Comparison of ENCODE assay signal across 21 cellular contexts in genomic region chr16:70730016-70730415, GRCh38. TPM values are rescaled to one million over a fixed set of nuclear protein-coding genes. Genes with fewer than 3 reads are reported as not detected.
DNase-seq lines count a peak whose midpoint lies in the region; ATAC-seq and TF ChIP-seq lines count a peak whose summit lies in the region.
"Had no signal": no experiment of that assay in that cellular context is flagged by ENCODE, and none has a peak within 500 bp of the region (broad histone marks: within the 10 kb centered on the region; RNA-seq: fewer than 3 reads in every experiment).

No MANE protein-coding gene starts in this region.

- H3K27ac ChIP-seq in right cardiac atrium (ENCODE audit: low read length) (no peak overlapping the region), mesendoderm (ENCODE audit: low read depth, low read length) (no peak overlapping the region)
- H3K27ac ChIP-seq: adrenal gland, prostate gland, tibial nerve had no signal

- no peaks in the 10 kb centered on the region for H3K79me2 ChIP-seq in mesendoderm (ENCODE audit: control insufficient read depth, insufficient read depth, low read length)

- H3K4me3 ChIP-seq in right cardiac atrium (ENCODE audit: low read length) (no peak overlapping the region), mesendoderm (ENCODE audit: low read length) (no peak overlapping the region)
- H3K4me3 ChIP-seq: adrenal gland, prostate gland, tibial nerve had no signal

- no peaks in the 10 kb centered on the region for H3K9me3 ChIP-seq in right cardiac atrium (ENCODE audit: control insufficient read depth, low read length)
- H3K9me3 ChIP-seq: adrenal gland, prostate gland, tibial nerve had no signal

- H3K27me3 ChIP-seq in right cardiac atrium (ENCODE audit: control insufficient read depth, insufficient read depth) (no peaks in the 10 kb centered on the region), mesendoderm (ENCODE audit: insufficient read depth, low read length, poor library complexity) (no peaks in the 10 kb centered on the region)
- H3K27me3 ChIP-seq: adrenal gland, tibial nerve had no signal

- H3K4me3 Mint-ChIP-seq in WTC11 (no peak overlapping the region), type B pancreatic cell (no peak overlapping the region)
- H3K4me3 Mint-ChIP-seq: CD4-positive, alpha-beta T cell; natural killer cell treated with Interleukin-12 subunit alpha and Interleukin-12 subunit beta and Interleukin-15 and Interleukin-18, amount 100 ng/mL, for 72 hours had no signal

- no peak overlapping the region for H3K18ac ChIP-seq in mesendoderm (ENCODE audit: low read length)

- H3K9ac ChIP-seq in mesendoderm (ENCODE audit: low read length), result no peak overlapping the region

- H3K56ac ChIP-seq in mesendoderm (ENCODE audit: low read length), result peak overlapping the region; percentile 7

- no peak overlapping the region for H2BK120ac ChIP-seq in mesendoderm (ENCODE audit: low read depth, low read length)

- H2AK5ac ChIP-seq in mesendoderm (ENCODE audit: low read length), result no peak overlapping the region

- no peaks in the 10 kb centered on the region for H3K36me3 ChIP-seq in mesendoderm (ENCODE audit: control insufficient read depth, insufficient read depth, low read length)
- H3K36me3 ChIP-seq: prostate gland had no signal

- no peak for TF ChIP-seq CTCF in WTC11 (IDR thresholded peaks at IDR 0.05)
- no peak for TF ChIP-seq CTCF in type B pancreatic cell (conservative IDR thresholded peaks at IDR 0.05)

- no peaks in the 10 kb centered on the region for H3K27me3 Mint-ChIP-seq in WTC11 (ENCODE audit: low read depth)
- H3K27me3 Mint-ChIP-seq in type B pancreatic cell, result no peaks in the 10 kb centered on the region
- H3K27me3 Mint-ChIP-seq: CD4-positive, alpha-beta T cell; natural killer cell treated with Interleukin-12 subunit alpha and Interleukin-12 subunit beta and Interleukin-15 and Interleukin-18, amount 100 ng/mL, for 72 hours had no signal

- no peak overlapping the region for H3K4ac ChIP-seq in mesendoderm (ENCODE audit: low read depth, low read length)

- DNase-seq in right cardiac atrium (peak in 2 of 3 donors; percentile 49 to 73), Right ventricle myocardium inferior (ENCODE audit: missing footprints) (no peak), WTC11 (ENCODE audit: low spot score) (no peak), mesendoderm (no peak), type B pancreatic cell (ENCODE audit: extremely low spot score, unreplicated experiment) (no peak), NCI-H510A treated with DMSO at 0.1 percent for 48 hours (lab: John Stamatoyannopoulos, UW) (no peak), NCI-H2107 treated with DMSO at 0.1 percent for 48 hours (lab: John Stamatoyannopoulos, UW; ENCODE audit: unreplicated experiment) (no peak)
- no peak for DNase-seq in stimulated activated CD4-positive, alpha-beta T cell treated with anti-CD3 and anti-CD28 coated beads, Interleukin-1b, Interleukin-23, amount 100 ng/mL, for 48 hours
- DNase-seq: activated CD8-positive, alpha-beta memory T cell treated with anti-CD3 and anti-CD28 coated beads for 24 hours; adrenal gland; CD4-positive, alpha-beta T cell; DND-41; effector CD8-positive, alpha-beta T cell; IMR-90; NCI-H2029 treated with DMSO at 0.1 percent for 48 hours; NCI-H748 treated with DMSO at 0.1 percent for 48 hours; PC-3; stimulated activated CD4-positive, alpha-beta T cell treated with anti-CD3 and anti-CD28 coated beads, Interleukin-12 subunit alpha, Interleukin-12 subunit beta, amount 100 ng/mL, for 4 hours had no signal

- H3K27ac Mint-ChIP-seq in WTC11, result peak overlapping the region; percentile 7; the same call in 1 of the 2 replicates
- H3K27ac Mint-ChIP-seq in type B pancreatic cell, result peak overlapping the region; percentile 46
- H3K27ac Mint-ChIP-seq: CD4-positive, alpha-beta T cell; natural killer cell treated with Interleukin-12 subunit alpha and Interleukin-12 subunit beta and Interleukin-15 and Interleukin-18, amount 100 ng/mL, for 72 hours had no signal

- no peak overlapping the region for H3K4me2 ChIP-seq in mesendoderm (ENCODE audit: low read length)

- H2BK15ac ChIP-seq in mesendoderm (replicated peaks; ENCODE audit: low read depth), result no peak overlapping the region

- intact Hi-C loops in right cardiac atrium (cut with DNase I) (loop anchor here in 1 of 4 donors (10.0 kb wide), 1 partner anchor 45 kb away; the partner anchor contains the start of gene MTSS2), Right ventricle myocardium inferior (cut with DNase I) (loop anchor here (2.0 kb wide), 1 partner anchor 37 kb away; no protein-coding TSS in a partner anchor)

- no peak overlapping the region for H3K23ac ChIP-seq in mesendoderm (ENCODE audit: low read length)

- WGBS in right cardiac atrium, result 74% methylated on average over 8 of the region's 8 CpGs
- WGBS in mesendoderm (ENCODE audit: extremely low coverage, insufficient coverage, low lambda C conversion rate), result no CpG with 5 or more reads among the region's 8 CpGs

- CTCF ChIA-PET in WTC11 (lab: Charles Lee), result interaction anchor here (1.3 kb wide), 1 partner anchor 8 kb away, joined by 7 read pairs; no protein-coding TSS in a partner anchor

- no peak overlapping the region for H2BK5ac ChIP-seq in mesendoderm (ENCODE audit: low read length)

- H4K8ac ChIP-seq in mesendoderm (ENCODE audit: low read depth, low read length), result no peak overlapping the region

- no peak overlapping the region for H4K5ac ChIP-seq in mesendoderm (ENCODE audit: low read length)

- ATAC-seq in right cardiac atrium (no peak), Right ventricle myocardium inferior (no peak), WTC11 (no peak)
- ATAC-seq: natural killer cell treated with Interleukin-12 subunit alpha and Interleukin-12 subunit beta and Interleukin-15 and Interleukin-18, amount 100 ng/mL, for 72 hours; PC-3 had no signal

- H3K9me3 Mint-ChIP-seq in WTC11 (no peaks in the 10 kb centered on the region), type B pancreatic cell (no peaks in the 10 kb centered on the region)
- H3K9me3 Mint-ChIP-seq: CD4-positive, alpha-beta T cell; natural killer cell treated with Interleukin-12 subunit alpha and Interleukin-12 subunit beta and Interleukin-15 and Interleukin-18, amount 100 ng/mL, for 72 hours had no signal

- H3K4me1 ChIP-seq in right cardiac atrium (ENCODE audit: control insufficient read depth, insufficient read depth, low read length) (peaks cover 4% of the 10 kb centered on the region), mesendoderm (ENCODE audit: control insufficient read depth, low read depth, low read length) (peaks cover 2% of the 10 kb centered on the region)

- H3K4me1 Mint-ChIP-seq in WTC11 (peaks cover 4% of the 10 kb centered on the region), type B pancreatic cell (ENCODE audit: unreplicated experiment) (peaks cover 24% of the 10 kb centered on the region)

- no peaks in the 10 kb centered on the region for H3K79me1 ChIP-seq in mesendoderm (ENCODE audit: low read length)

- peaks cover 4% of the 10 kb centered on the region for H3K36me3 Mint-ChIP-seq in WTC11
- H3K36me3 Mint-ChIP-seq in type B pancreatic cell, result peaks cover 32% of the 10 kb centered on the region
- H3K36me3 Mint-ChIP-seq: natural killer cell treated with Interleukin-12 subunit alpha and Interleukin-12 subunit beta and Interleukin-15 and Interleukin-18, amount 100 ng/mL, for 72 hours had no signal

- POLR2A ChIA-PET in WTC11 (lab: Charles Lee), result no interaction called here

TF ChIP-seq in WTC11, 78 proteins besides CTCF, POLR2A, EP300 and RAD21 (continues in another document):
- TF ChIP-seq JAZF1 (CRISPR knock-in tag; IDR thresholded peaks at IDR 0.05), result no peak
- TF ChIP-seq SP1 (CRISPR knock-in tag; conservative IDR thresholded peaks at IDR 0.05), result no peak
- TF ChIP-seq MLX (CRISPR knock-in tag; IDR thresholded peaks at IDR 0.05), result no peak
- no peak for TF ChIP-seq TP53 (CRISPR knock-in tag; IDR thresholded peaks at IDR 0.05)
- no peak for TF ChIP-seq JUN (CRISPR knock-in tag; IDR thresholded peaks at IDR 0.05)
- no peak for TF ChIP-seq PREB (CRISPR knock-in tag; IDR thresholded peaks at IDR 0.05; ENCODE audit: borderline replicate concordance)
- no peak for TF ChIP-seq E2F5 (CRISPR knock-in tag; IDR thresholded peaks at IDR 0.05)
- no peak for TF ChIP-seq TEAD4 (CRISPR knock-in tag; IDR thresholded peaks at IDR 0.05)
- TF ChIP-seq CREM (CRISPR knock-in tag; IDR thresholded peaks at IDR 0.05), result no peak

RNA-seq across cellular contexts. Expression of gene MTSS2, which starts 44.2 kb away (rescaled TPM):
- total RNA-seq in right cardiac atrium, result 10 to 100 TPM; 60.4 to 71.2 (median 67.7) TPM
- polyA plus RNA-seq in right cardiac atrium, result 47.5 TPM
- total RNA-seq in Right ventricle myocardium inferior, result 88.4 TPM
- 28.3 to 34.9 TPM (median 31.2 TPM) in 3 replicates for total RNA-seq in WTC11 (2021)
- 43.1 TPM for polyA plus RNA-seq in mesendoderm (2013, experiment 1 of 2)
- 46.9 TPM for polyA plus RNA-seq in mesendoderm (2013, experiment 2 of 2)
- 92.2 and 118 TPM in 2 replicates for total RNA-seq in type B pancreatic cell (ENCODE audit: low replicate concordance)

Comparison
In these comparisons a context has a peak if more than half of its experiments do, and no peak if none do; other contexts are left out.
1. DNase-seq: peak in right cardiac atrium (2 of 3); none in Right ventricle myocardium inferior (single experiment), WTC11 (single experiment), mesendoderm (single experiment), type B pancreatic cell (single experiment), NCI-H510A treated with DMSO at 0.1 percent for 48 hours (single experiment), NCI-H2107 treated with DMSO at 0.1 percent for 48 hours (single experiment) and stimulated activated CD4-positive, alpha-beta T cell treated with anti-CD3 and anti-CD28 coated beads, Interleukin-1b, Interleukin-23, amount 100 ng/mL, for 48 hours (single experiment).